1 cellular context compared by ENCODE assay signal in the genomic region with DNA sequence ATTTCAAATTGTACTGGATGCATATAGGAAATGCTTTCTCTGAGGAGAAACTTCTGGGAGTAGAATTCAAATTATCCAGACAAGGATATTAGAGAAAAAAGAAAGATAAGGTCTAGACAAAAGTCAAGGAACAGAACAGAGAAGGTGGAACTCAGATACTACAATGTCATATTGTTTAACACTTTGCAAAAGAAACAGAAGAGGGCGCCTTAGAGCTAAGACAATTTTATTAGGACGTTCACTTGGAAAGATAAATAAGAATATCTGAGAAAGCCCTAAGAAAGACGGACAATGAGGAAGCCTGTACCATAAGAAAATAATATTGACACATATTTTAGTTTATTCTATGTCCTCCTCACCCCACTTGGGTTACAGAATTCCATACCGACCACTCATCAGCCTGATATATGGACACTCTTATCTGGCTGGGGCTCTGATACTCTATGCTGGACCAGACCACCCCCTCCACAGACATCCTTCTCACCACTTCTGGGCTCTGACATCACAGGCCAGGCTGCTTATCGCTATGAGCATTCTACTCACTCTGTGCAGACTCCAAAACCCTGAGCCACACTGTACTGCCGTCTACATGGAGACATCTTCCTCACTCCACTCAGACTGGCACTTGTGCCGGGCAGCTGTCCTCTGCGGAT.
TF ChIP-seq lines count a peak whose summit lies in the region.

No MANE protein-coding gene starts in this region.

TF ChIP-seq in GM23338, 12 proteins besides CTCF, POLR2A, EP300 and RAD21 (continued from another document):
- TF ChIP-seq, protein P1, sequence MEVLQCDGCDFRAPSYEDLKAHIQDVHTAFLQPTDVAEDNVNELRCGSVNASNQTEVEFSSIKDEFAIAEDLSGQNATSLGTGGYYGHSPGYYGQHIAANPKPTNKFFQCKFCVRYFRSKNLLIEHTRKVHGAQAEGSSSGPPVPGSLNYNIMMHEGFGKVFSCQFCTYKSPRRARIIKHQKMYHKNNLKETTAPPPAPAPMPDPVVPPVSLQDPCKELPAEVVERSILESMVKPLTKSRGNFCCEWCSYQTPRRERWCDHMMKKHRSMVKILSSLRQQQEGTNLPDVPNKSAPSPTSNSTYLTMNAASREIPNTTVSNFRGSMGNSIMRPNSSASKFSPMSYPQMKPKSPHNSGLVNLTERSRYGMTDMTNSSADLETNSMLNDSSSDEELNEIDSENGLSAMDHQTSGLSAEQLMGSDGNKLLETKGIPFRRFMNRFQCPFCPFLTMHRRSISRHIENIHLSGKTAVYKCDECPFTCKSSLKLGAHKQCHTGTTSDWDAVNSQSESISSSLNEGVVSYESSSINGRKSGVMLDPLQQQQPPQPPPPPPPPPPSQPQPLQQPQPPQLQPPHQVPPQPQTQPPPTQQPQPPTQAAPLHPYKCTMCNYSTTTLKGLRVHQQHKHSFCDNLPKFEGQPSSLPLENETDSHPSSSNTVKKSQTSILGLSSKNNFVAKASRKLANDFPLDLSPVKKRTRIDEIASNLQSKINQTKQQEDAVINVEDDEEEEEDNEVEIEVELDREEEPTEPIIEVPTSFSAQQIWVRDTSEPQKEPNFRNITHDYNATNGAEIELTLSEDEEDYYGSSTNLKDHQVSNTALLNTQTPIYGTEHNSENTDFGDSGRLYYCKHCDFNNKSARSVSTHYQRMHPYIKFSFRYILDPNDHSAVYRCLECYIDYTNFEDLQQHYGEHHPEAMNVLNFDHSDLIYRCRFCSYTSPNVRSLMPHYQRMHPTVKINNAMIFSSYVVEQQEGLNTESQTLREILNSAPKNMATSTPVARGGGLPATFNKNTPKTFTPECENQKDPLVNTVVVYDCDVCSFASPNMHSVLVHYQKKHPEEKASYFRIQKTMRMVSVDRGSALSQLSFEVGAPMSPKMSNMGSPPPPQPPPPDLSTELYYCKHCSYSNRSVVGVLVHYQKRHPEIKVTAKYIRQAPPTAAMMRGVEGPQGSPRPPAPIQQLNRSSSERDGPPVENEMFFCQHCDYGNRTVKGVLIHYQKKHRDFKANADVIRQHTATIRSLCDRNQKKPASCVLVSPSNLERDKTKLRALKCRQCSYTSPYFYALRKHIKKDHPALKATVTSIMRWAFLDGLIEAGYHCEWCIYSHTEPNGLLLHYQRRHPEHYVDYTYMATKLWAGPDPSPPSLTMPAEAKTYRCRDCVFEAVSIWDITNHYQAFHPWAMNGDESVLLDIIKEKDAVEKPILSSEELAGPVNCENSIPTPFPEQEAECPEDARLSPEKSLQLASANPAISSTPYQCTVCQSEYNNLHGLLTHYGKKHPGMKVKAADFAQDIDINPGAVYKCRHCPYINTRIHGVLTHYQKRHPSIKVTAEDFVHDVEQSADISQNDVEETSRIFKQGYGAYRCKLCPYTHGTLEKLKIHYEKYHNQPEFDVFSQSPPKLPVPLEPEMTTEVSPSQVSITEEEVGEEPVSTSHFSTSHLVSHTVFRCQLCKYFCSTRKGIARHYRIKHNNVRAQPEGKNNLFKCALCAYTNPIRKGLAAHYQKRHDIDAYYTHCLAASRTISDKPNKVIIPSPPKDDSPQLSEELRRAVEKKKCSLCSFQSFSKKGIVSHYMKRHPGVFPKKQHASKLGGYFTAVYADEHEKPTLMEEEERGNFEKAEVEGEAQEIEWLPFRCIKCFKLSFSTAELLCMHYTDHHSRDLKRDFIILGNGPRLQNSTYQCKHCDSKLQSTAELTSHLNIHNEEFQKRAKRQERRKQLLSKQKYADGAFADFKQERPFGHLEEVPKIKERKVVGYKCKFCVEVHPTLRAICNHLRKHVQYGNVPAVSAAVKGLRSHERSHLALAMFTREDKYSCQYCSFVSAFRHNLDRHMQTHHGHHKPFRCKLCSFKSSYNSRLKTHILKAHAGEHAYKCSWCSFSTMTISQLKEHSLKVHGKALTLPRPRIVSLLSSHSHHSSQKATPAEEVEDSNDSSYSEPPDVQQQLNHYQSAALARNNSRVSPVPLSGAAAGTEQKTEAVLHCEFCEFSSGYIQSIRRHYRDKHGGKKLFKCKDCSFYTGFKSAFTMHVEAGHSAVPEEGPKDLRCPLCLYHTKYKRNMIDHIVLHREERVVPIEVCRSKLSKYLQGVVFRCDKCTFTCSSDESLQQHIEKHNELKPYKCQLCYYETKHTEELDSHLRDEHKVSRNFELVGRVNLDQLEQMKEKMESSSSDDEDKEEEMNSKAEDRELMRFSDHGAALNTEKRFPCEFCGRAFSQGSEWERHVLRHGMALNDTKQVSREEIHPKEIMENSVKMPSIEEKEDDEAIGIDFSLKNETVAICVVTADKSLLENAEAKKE (CRISPR knock-in tag; IDR thresholded peaks at IDR 0.05) = no peak
- TF ChIP-seq ZNF331 (CRISPR knock-in tag; IDR thresholded peaks at IDR 0.05; ENCODE audit: low read depth) = no peak
- no peak for TF ChIP-seq STAT1 (IDR thresholded peaks at IDR 0.05; ENCODE audit: unreplicated experiment)
